8 cellular contexts compared by ENCODE assay signal in genomic region chr18:50287441-50288347, GRCh38. TPM values are rescaled to one million over a fixed set of nuclear protein-coding genes. Genes with fewer than 3 reads are reported as not detected.
DNase-seq lines count a peak whose midpoint lies in the region; ATAC-seq, FAIRE-seq and TF ChIP-seq lines count a peak whose summit lies in the region.

TSS of gene CXXC1 (minus strand) at chr18:50287692. CDS start at chr18:50287589, 103 bp downstream.

- peak; percentile 90 for ATAC-seq in HG02763 (IDR thresholded peaks at IDR 0.05; ENCODE audit: unreplicated experiment)
- ATAC-seq in Right ventricle myocardium inferior: peak; percentile 95
- ATAC-seq in pancreas: peak; percentile 93 to 96 (median 94)

- H3K27me3 ChIP-seq in pancreas (no peaks in the 10 kb centered on the region), tibial artery (peaks cover 0 to 7% of the 10 kb centered on the region in 2 donors)

- DNase-seq in NCI-H1417 (lab: John Stamatoyannopoulos, UW): peak; percentile 98 to 100 (median 98)
- peak; percentile 94 to 95 for DNase-seq in SW 1271 (lab: John Stamatoyannopoulos, UW)
- peak; percentile 96 for DNase-seq in activated naive CD8-positive, alpha-beta T cell treated with anti-CD3 and anti-CD28 coated beads, Interleukin-2, amount 50 U/mL, for 16 hours (ENCODE audit: low read depth, low spot score)
- DNase-seq in Right ventricle myocardium inferior (ENCODE audit: missing footprints): peak; percentile 99
- DNase-seq in pancreas: peak; percentile 93 to 98 (median 97)
- peak; percentile 97 to 98 for DNase-seq in tibial artery

- H3K9me3 ChIP-seq in pancreas: no peaks in the 10 kb centered on the region
- no peaks in the 10 kb centered on the region for H3K9me3 ChIP-seq in tibial artery

- H3K4me3 ChIP-seq in pancreas (peak within 1 kb of the TSS; percentile 43 to 81 (median 75)), tibial artery (peak within 1 kb of the TSS; percentile 70 to 91)

- H3K4me1 ChIP-seq in pancreas: peaks cover 0 to 6% (median 4%) of the 10 kb centered on the region in 3 donors
- H3K4me1 ChIP-seq in tibial artery: peaks cover 0 to 9% (median 7%) of the 10 kb centered on the region in 4 donors

- intact Hi-C loops in Right ventricle myocardium inferior (cut with DNase I) (loop anchor here (2.0 to 10.0 kb wide), 3 partner anchors 87 to 907 kb away; partner anchors contain the start of genes C18orf32, MEX3C and SKA1), pancreas (cut with DNase I) (no loop called here), tibial artery (cut with DNase I; ENCODE audit: low total_unique reads) (loop anchor here (5.0 to 10.0 kb wide), 3 partner anchors 473 to 907 kb away; partner anchors contain the start of genes ACAA2, MEX3C and RPL17)

- TF ChIP-seq CTCF in GM12874 (IDR thresholded peaks at IDR 0.05; ENCODE audit: insufficient read depth, low read depth, low read length) (peak; percentile 67), pancreas (IDR thresholded peaks at IDR 0.05) (peak; percentile 29 to 45 (median 30)), tibial artery (IDR thresholded peaks at IDR 0.05) (peak; percentile 44 to 63)

- H3K36me3 ChIP-seq in pancreas (peaks cover 0 to 5% (median 0%) of the 10 kb centered on the region in 3 donors), tibial artery (peaks cover 4 to 34% (median 29%) of the 10 kb centered on the region in 3 donors)

- H3K27ac ChIP-seq in pancreas (peak within 1 kb of the TSS; percentile 80 to 92 (median 83)), tibial artery (peak within 1 kb of the TSS; percentile 90 to 91)

- no peak for FAIRE-seq in pancreas (lab: Jason Lieb, UNC)

- 0% methylated on average over 76 of the region's 76 CpGs for WGBS in pancreas, 2 donors

RNA-seq across cellular contexts. Expression of gene CXXC1, which starts in this region (rescaled TPM):
- total RNA-seq in Right ventricle myocardium inferior: 32.8 TPM
- total RNA-seq in pancreas: 10 to 100 TPM; 39.6 to 71.1 (median 52.9) TPM
- polyA plus RNA-seq in pancreas: 100 to 1,000 TPM; 236 to 245 TPM

Comparison
In these comparisons a context has a peak if more than half of its experiments do, and no peak if none do; other contexts are left out.
1. Peak in every context shown above with its lines: DNase-seq, ATAC-seq, H3K4me3 ChIP-seq and H3K27ac ChIP-seq.
2. intact Hi-C loops: an anchor here in Right ventricle myocardium inferior (2.0 to 10.0 kb wide) and tibial artery (5.0 to 10.0 kb wide); none called in pancreas.